In the genomic region with DNA sequence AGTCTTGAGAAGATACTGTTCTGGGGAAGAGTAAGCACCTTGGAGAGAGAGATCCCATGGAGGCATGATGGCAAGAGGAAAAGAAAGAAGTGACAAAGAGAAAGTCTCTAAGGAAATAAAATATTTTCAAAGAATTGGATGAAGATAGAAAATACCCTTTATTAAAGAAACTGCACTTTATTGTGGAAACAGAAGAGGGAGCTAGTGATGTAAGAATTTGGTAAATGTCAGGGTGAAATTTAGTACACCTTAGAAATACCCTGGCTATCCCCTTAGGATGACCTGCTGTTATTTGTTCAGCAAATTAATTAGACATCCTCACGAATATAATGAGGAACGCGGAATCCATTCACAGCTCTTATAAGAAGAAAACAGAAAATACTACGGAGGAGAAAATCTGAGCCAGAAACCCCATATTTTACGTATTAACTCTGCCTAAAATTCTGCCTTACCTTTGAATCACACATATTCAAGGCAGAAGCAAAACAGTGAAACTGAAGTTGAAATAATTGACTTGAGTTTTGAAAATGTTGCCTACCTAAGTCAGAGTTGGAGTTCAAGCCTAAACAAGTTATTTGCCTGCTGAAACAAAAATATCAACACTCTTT, we compare ENCODE assay signal across 9 cellular contexts.
DNase-seq lines count a peak whose midpoint lies in the region; ATAC-seq, FAIRE-seq and TF ChIP-seq lines count a peak whose summit lies in the region.
"Had no signal": no experiment of that assay in that cellular context is flagged by ENCODE, and none has a peak within 500 bp of the region (broad histone marks: within the 10 kb centered on the region; RNA-seq: fewer than 3 reads in every experiment).

No MANE protein-coding gene starts in this region.

- no peak overlapping the region for H3K23ac ChIP-seq in mesendoderm (ENCODE audit: low read length)

- H3K27me3 Mint-ChIP-seq in CD8-positive, alpha-beta memory T cell, result no peaks in the 10 kb centered on the region
- H3K27me3 Mint-ChIP-seq in immature natural killer cell (ENCODE audit: low read depth in 3 of 3), result peaks cover 0 to 1% (median 1%) of the 10 kb centered on the region in 3 donors

- intact Hi-C loops in body of pancreas (cut with DNase I), result no loop called here

- H4K8ac ChIP-seq in mesendoderm (ENCODE audit: low read depth, low read length), result no peak overlapping the region

- POLR2A ChIA-PET in CD8-positive, alpha-beta memory T cell (lab: Charles Lee), result no interaction called here

- H3K4me1 ChIP-seq in body of pancreas (no peaks in the 10 kb centered on the region), mesendoderm (ENCODE audit: control insufficient read depth, low read depth, low read length) (no peaks in the 10 kb centered on the region)
- no peaks in the 10 kb centered on the region for H3K4me1 ChIP-seq in CD8-positive, alpha-beta memory T cell (ENCODE audit: insufficient read depth, low read length)

- no peak overlapping the region for H3K4me3 ChIP-seq in body of pancreas
- no peak overlapping the region for H3K4me3 ChIP-seq in mesendoderm (ENCODE audit: low read length)
- no peak overlapping the region for H3K4me3 ChIP-seq in CD8-positive, alpha-beta memory T cell (ENCODE audit: low read length)

- peak; percentile 43 for DNase-seq in GM03348 (ENCODE audit: low spot score)
- DNase-seq in LHCN-M2 (ENCODE audit: low read depth), result peak; percentile 43
- no peak for DNase-seq in body of pancreas
- DNase-seq in mesendoderm, result peak; percentile 27
- DNase-seq in ureter (ENCODE audit: low spot score), result no peak
- no peak for DNase-seq in frontal cortex (ENCODE audit: low spot score in 2 of 2)
- DNase-seq in CD8-positive, alpha-beta memory T cell, result no peak
- DNase-seq in immature natural killer cell, result no peak
- DNase-seq: activated B cell treated with CpG ODN at 0.5 μM for 24 hours had no signal

- no peak overlapping the region for H3K27ac Mint-ChIP-seq in CD8-positive, alpha-beta memory T cell
- no peak overlapping the region for H3K27ac Mint-ChIP-seq in immature natural killer cell
- H3K27ac Mint-ChIP-seq: activated B cell treated with CpG ODN at 0.5 μM for 24 hours had no signal

- no peak overlapping the region for H2AK5ac ChIP-seq in mesendoderm (ENCODE audit: low read length)

- WGBS in body of pancreas, 2 donors, result 35 to 47% methylated on average over 5 of the region's 5 CpGs
- no CpG with 5 or more reads among the region's 5 CpGs for WGBS in mesendoderm (ENCODE audit: extremely low coverage, insufficient coverage, low lambda C conversion rate)

- no peak overlapping the region for H4K5ac ChIP-seq in mesendoderm (ENCODE audit: low read length)

- H3K9ac ChIP-seq in mesendoderm (ENCODE audit: low read length), result no peak overlapping the region

- no peak overlapping the region for H2BK120ac ChIP-seq in mesendoderm (ENCODE audit: low read depth, low read length)

- no peak overlapping the region for H2BK15ac ChIP-seq in mesendoderm (replicated peaks; ENCODE audit: low read depth)

- H3K36me3 Mint-ChIP-seq in CD8-positive, alpha-beta memory T cell, result no peaks in the 10 kb centered on the region
- no peaks in the 10 kb centered on the region for H3K36me3 Mint-ChIP-seq in immature natural killer cell

- no peaks in the 10 kb centered on the region for H3K9me3 ChIP-seq in body of pancreas
- H3K9me3 ChIP-seq in CD8-positive, alpha-beta memory T cell (ENCODE audit: low read length), result no peaks in the 10 kb centered on the region

- CTCF ChIA-PET in CD8-positive, alpha-beta memory T cell (lab: Charles Lee), result no interaction called here

- no peak for ATAC-seq in body of pancreas

- H3K4me2 ChIP-seq in mesendoderm (ENCODE audit: low read length), result no peak overlapping the region

- no peak overlapping the region for H3K56ac ChIP-seq in mesendoderm (ENCODE audit: low read length)

- H3K79me2 ChIP-seq in mesendoderm (ENCODE audit: control insufficient read depth, insufficient read depth, low read length), result no peaks in the 10 kb centered on the region

- H3K79me1 ChIP-seq in mesendoderm (ENCODE audit: low read length), result no peaks in the 10 kb centered on the region

- H3K27ac ChIP-seq in body of pancreas (no peak overlapping the region), mesendoderm (ENCODE audit: low read depth, low read length) (no peak overlapping the region)
- H3K27ac ChIP-seq in CD8-positive, alpha-beta memory T cell (ENCODE audit: low read depth, low read length), result no peak overlapping the region

- peaks cover 0 to 8% (median 4%) of the 10 kb centered on the region in 5 donors for H3K9me3 Mint-ChIP-seq in CD8-positive, alpha-beta memory T cell
- H3K9me3 Mint-ChIP-seq in immature natural killer cell, result no peaks in the 10 kb centered on the region

- TF ChIP-seq CTCF in body of pancreas (IDR thresholded peaks at IDR 0.05), result peak in 6 of 7 experiments; percentile 17 to 53 (median 44)

- no peak overlapping the region for H3K4me3 Mint-ChIP-seq in CD8-positive, alpha-beta memory T cell
- H3K4me3 Mint-ChIP-seq in immature natural killer cell, result no peak overlapping the region
- H3K4me3 Mint-ChIP-seq: activated B cell treated with CpG ODN at 0.5 μM for 24 hours had no signal

- no peaks in the 10 kb centered on the region for H3K27me3 ChIP-seq in body of pancreas
- no peaks in the 10 kb centered on the region for H3K27me3 ChIP-seq in mesendoderm (ENCODE audit: insufficient read depth, low read length, poor library complexity)
- H3K27me3 ChIP-seq in CD8-positive, alpha-beta memory T cell (ENCODE audit: insufficient read depth, low read length, poor library complexity, severe bottlenecking), result no peaks in the 10 kb centered on the region

- FAIRE-seq in frontal cortex (lab: Jason Lieb, UNC), result no peak

- H3K36me3 ChIP-seq in body of pancreas (replicated peaks in 1 of 2; ENCODE audit: insufficient read depth in 1 of 2, low read depth in 2 of 2) (no peaks in the 10 kb centered on the region), mesendoderm (ENCODE audit: control insufficient read depth, insufficient read depth, low read length) (no peaks in the 10 kb centered on the region)
- H3K36me3 ChIP-seq in CD8-positive, alpha-beta memory T cell (ENCODE audit: insufficient read depth, low read length), result no peaks in the 10 kb centered on the region

- H3K4ac ChIP-seq in mesendoderm (ENCODE audit: low read depth, low read length), result no peak overlapping the region

- TF ChIP-seq POLR2A in body of pancreas (IDR thresholded peaks at IDR 0.05), result no peak

- H3K18ac ChIP-seq in mesendoderm (ENCODE audit: low read length), result no peak overlapping the region

- no peak overlapping the region for H2BK5ac ChIP-seq in mesendoderm (ENCODE audit: low read length)

- H3K4me1 Mint-ChIP-seq in CD8-positive, alpha-beta memory T cell, result no peaks in the 10 kb centered on the region
- no peaks in the 10 kb centered on the region for H3K4me1 Mint-ChIP-seq in immature natural killer cell
- H3K4me1 Mint-ChIP-seq: activated B cell treated with CpG ODN at 0.5 μM for 24 hours had no signal

Comparison
In these comparisons a context has a peak if more than half of its experiments do, and no peak if none do; other contexts are left out.
1. DNase-seq: peak in GM03348 (single experiment), LHCN-M2 (single experiment) and mesendoderm (single experiment); none in body of pancreas (0 of 4), ureter (single experiment), frontal cortex (0 of 2), CD8-positive, alpha-beta memory T cell (0 of 5) and immature natural killer cell (0 of 3).